8 cellular contexts compared by ENCODE assay signal in genomic region chr1:221740260-221740830, GRCh38. TPM values are rescaled to one million over a fixed set of nuclear protein-coding genes. Genes with fewer than 3 reads are reported as not detected.
DNase-seq lines count a peak whose midpoint lies in the region; ATAC-seq and TF ChIP-seq lines count a peak whose summit lies in the region.

No MANE protein-coding gene starts in this region.

- H3K23ac ChIP-seq in neuronal stem cell (ENCODE audit: low read depth, low read length, poor library complexity): no peak overlapping the region

- no peaks in the 10 kb centered on the region for H3K36me3 ChIP-seq in CD4-positive, alpha-beta memory T cell (ENCODE audit: insufficient read depth, low read length)
- H3K36me3 ChIP-seq in MG63: peaks cover 7% of the 10 kb centered on the region; the same call in 1 of the 2 replicates
- peaks cover 44% of the 10 kb centered on the region for H3K36me3 ChIP-seq in endodermal cell (ENCODE audit: control insufficient read depth, insufficient read depth, low read length)
- H3K36me3 ChIP-seq in neuronal stem cell (replicated peaks in 1 of 2; ENCODE audit: control insufficient read depth in 2 of 2, insufficient read depth in 2 of 2, low read length in 2 of 2): no peaks in the 10 kb centered on the region

- no peak overlapping the region for H3K14ac ChIP-seq in neuronal stem cell (ENCODE audit: low read length)

- H2BK12ac ChIP-seq in neuronal stem cell (ENCODE audit: low read length): no peak overlapping the region

- H3K18ac ChIP-seq in neuronal stem cell (ENCODE audit: low read length): no peak overlapping the region

- WGBS in endodermal cell (ENCODE audit: insufficient coverage in 1 of 2, insufficient read length in 1 of 2), 2 experiments: 16 to 19% methylated on average over 4 to 7 of the region's 7 CpGs
- WGBS in neuronal stem cell (ENCODE audit: extremely low coverage in 2 of 2, insufficient read length in 2 of 2, insufficient replicate concordance in 1 of 2), 2 donors: no CpG with 5 or more reads among the region's 7 CpGs

- no peak overlapping the region for H4K91ac ChIP-seq in neuronal stem cell (ENCODE audit: low read depth, low read length, poor library complexity)

- no peak overlapping the region for H2BK120ac ChIP-seq in neuronal stem cell (ENCODE audit: low read depth, low read length)

- H4K8ac ChIP-seq in neuronal stem cell (ENCODE audit: low read depth, low read length): no peak overlapping the region

- no peak for DNase-seq in CD4-positive, alpha-beta memory T cell
- DNase-seq in MG63 (no peak), endodermal cell (peak; percentile 52), neuronal stem cell (ENCODE audit: low spot score) (no peak), NAMALWA (ENCODE audit: low spot score) (no peak)

- no peaks in the 10 kb centered on the region for H3K9me3 ChIP-seq in CD4-positive, alpha-beta memory T cell (ENCODE audit: control insufficient read depth in 1 of 2, low read length in 2 of 2)
- H3K9me3 ChIP-seq in MG63 (no peaks in the 10 kb centered on the region), endodermal cell (ENCODE audit: control insufficient read depth, low read length) (no peaks in the 10 kb centered on the region), neuronal stem cell (replicated peaks in 1 of 2; ENCODE audit: control insufficient read depth in 2 of 2, insufficient read depth in 1 of 2, low read depth in 1 of 2, low read length in 2 of 2) (no peaks in the 10 kb centered on the region)

- H3K4me1 ChIP-seq in CD4-positive, alpha-beta memory T cell (ENCODE audit: insufficient read depth, low read length): peaks cover 50% of the 10 kb centered on the region
- H3K4me1 ChIP-seq in endodermal cell (ENCODE audit: control insufficient read depth, insufficient read depth, low read length) (peaks cover 9% of the 10 kb centered on the region), neuronal stem cell (ENCODE audit: control insufficient read depth in 2 of 2, insufficient read depth in 1 of 2, low read depth in 1 of 2, low read length in 2 of 2) (peaks cover 0 to 9% of the 10 kb centered on the region in 2 donors)

- CTCF ChIA-PET in CD4-positive, alpha-beta memory T cell (lab: Charles Lee; ENCODE audit: partially characterized antibody): interaction anchor here (0.9 to 2.9 kb wide), 14 partner anchors 7 to 476 kb away, joined by 3 to 18 read pairs (median 3); no protein-coding TSS in a partner anchor

- H3K4me2 ChIP-seq in neuronal stem cell (ENCODE audit: insufficient read depth, low read length, poor library complexity, severe bottlenecking): no peak overlapping the region

- ATAC-seq in HG02938 (IDR thresholded peaks at IDR 0.05; ENCODE audit: unreplicated experiment): no peak
- no peak for ATAC-seq in GM18873 (IDR thresholded peaks at IDR 0.05; ENCODE audit: low FRiP score, unreplicated experiment)
- no peak for ATAC-seq in GM18907 (IDR thresholded peaks at IDR 0.05; ENCODE audit: unreplicated experiment)

- no peak overlapping the region for H2AK5ac ChIP-seq in neuronal stem cell (ENCODE audit: low read depth, low read length)

- intact Hi-C loops in CD4-positive, alpha-beta memory T cell (cut with micrococcal nuclease): loop anchor here (5.0 to 10.0 kb wide), 6 partner anchors 87 to 902 kb away; partner anchors contain the start of gene MIA3

- peak overlapping the region; percentile 95 to 96 for H3K4me3 ChIP-seq in CD4-positive, alpha-beta memory T cell (ENCODE audit: low read length in 2 of 2)
- H3K4me3 ChIP-seq in MG63: peak overlapping the region; percentile 66
- H3K4me3 ChIP-seq in endodermal cell (ENCODE audit: low read length): peak overlapping the region; percentile 100
- no peak overlapping the region for H3K4me3 ChIP-seq in neuronal stem cell (ENCODE audit: low read length in 2 of 2)

- H3K27ac ChIP-seq in CD4-positive, alpha-beta memory T cell (ENCODE audit: low read depth, low read length): peak overlapping the region; percentile 75
- no peak overlapping the region for H3K27ac ChIP-seq in endodermal cell (ENCODE audit: low read depth, low read length)
- no peak overlapping the region for H3K27ac ChIP-seq in neuronal stem cell (replicated peaks; ENCODE audit: low read length)

- no peak overlapping the region for H2BK5ac ChIP-seq in neuronal stem cell (ENCODE audit: low read length)

- no peak overlapping the region for H3K4ac ChIP-seq in neuronal stem cell (ENCODE audit: low read length)

- POLR2A ChIA-PET in CD4-positive, alpha-beta memory T cell (lab: Charles Lee; ENCODE audit: partially characterized antibody): interaction anchor here (1.1 to 6.1 kb wide), 16 partner anchors 7 to 682 kb away, joined by 3 to 192 read pairs (median 11); no protein-coding TSS in a partner anchor

- H3K9me3 Mint-ChIP-seq in CD4-positive, alpha-beta memory T cell: no peaks in the 10 kb centered on the region
- no peaks in the 10 kb centered on the region for H3K9me3 Mint-ChIP-seq in endodermal cell

- H2AFZ ChIP-seq in neuronal stem cell (ENCODE audit: low read length): peak overlapping the region; percentile 93

- H3K9ac ChIP-seq in endodermal cell (ENCODE audit: extremely low read depth, low read length, poor library complexity, severe bottlenecking) (peak overlapping the region; percentile 80), neuronal stem cell (ENCODE audit: low read depth, low read length, poor library complexity) (no peak overlapping the region)

- peaks cover 6 to 50% (median 23%) of the 10 kb centered on the region in 4 donors for H3K4me1 Mint-ChIP-seq in CD4-positive, alpha-beta memory T cell
- H3K4me1 Mint-ChIP-seq in endodermal cell: peaks cover 28% of the 10 kb centered on the region

- no peak for TF ChIP-seq CTCF in endodermal cell (conservative IDR thresholded peaks at IDR 0.05)

- H2BK15ac ChIP-seq in neuronal stem cell (ENCODE audit: low read length): no peak overlapping the region

- no peaks in the 10 kb centered on the region for H3K79me1 ChIP-seq in neuronal stem cell (ENCODE audit: low read depth, low read length)

- H3K27ac Mint-ChIP-seq in CD4-positive, alpha-beta memory T cell: no peak overlapping the region
- no peak overlapping the region for H3K27ac Mint-ChIP-seq in endodermal cell

- H3K36me3 Mint-ChIP-seq in CD4-positive, alpha-beta memory T cell: peaks cover 25 to 27% of the 10 kb centered on the region in 2 donors
- H3K36me3 Mint-ChIP-seq in endodermal cell (ENCODE audit: low read depth): peaks cover 40% of the 10 kb centered on the region

- no peaks in the 10 kb centered on the region for H3K27me3 Mint-ChIP-seq in CD4-positive, alpha-beta memory T cell
- H3K27me3 Mint-ChIP-seq in endodermal cell (ENCODE audit: insufficient read depth): peaks cover 2% of the 10 kb centered on the region

- H3K27me3 ChIP-seq in CD4-positive, alpha-beta memory T cell (ENCODE audit: insufficient read depth, low read length): no peaks in the 10 kb centered on the region
- H3K27me3 ChIP-seq in MG63 (no peaks in the 10 kb centered on the region), endodermal cell (ENCODE audit: control insufficient read depth, insufficient read depth, low read length, poor library complexity, severe bottlenecking) (no peaks in the 10 kb centered on the region), neuronal stem cell (ENCODE audit: control insufficient read depth in 3 of 3, insufficient read depth in 3 of 3, low read depth in 1 of 3, low read length in 3 of 3) (peaks cover 0 to 43% (median 12%) of the 10 kb centered on the region in 3 experiments)

- no peak overlapping the region for H3K4me3 Mint-ChIP-seq in CD4-positive, alpha-beta memory T cell
- no peak overlapping the region for H3K4me3 Mint-ChIP-seq in endodermal cell

RNA-seq across cellular contexts. Expression of gene DUSP10, which starts 1.5 kb away (rescaled TPM):
- 1 to 10 TPM; 3.8 to 4.1 TPM for total RNA-seq in CD4-positive, alpha-beta memory T cell
- polyA plus RNA-seq in CD4-positive, alpha-beta memory T cell: 1 to 10 TPM; 4.5 to 9.9 TPM
- total RNA-seq in MG63 (2014; rRNA removed; shearing (Covaris generic); ENCODE audit: low replicate concordance): 5.8 and 6.3 TPM in 2 replicates
- total RNA-seq in endodermal cell: 10 to 100 TPM in 1 of 2 donors, 1 to 10 TPM in 1; 6.5 to 11.7 TPM
- polyA plus RNA-seq in endodermal cell (2013, experiment 1 of 2): 4.7 TPM
- 4.2 TPM for polyA plus RNA-seq in endodermal cell (2013, experiment 2 of 2)
- polyA plus RNA-seq in neuronal stem cell (2013, experiment 1 of 2): 1.8 TPM
- 1.5 TPM for polyA plus RNA-seq in neuronal stem cell (2013, experiment 2 of 2)

Comparison
In these comparisons a context has a peak if more than half of its experiments do, and no peak if none do; other contexts are left out.
1. H3K4me3 ChIP-seq: peak in CD4-positive, alpha-beta memory T cell (2 of 2), MG63 (single experiment) and endodermal cell (single experiment); none in neuronal stem cell (0 of 2).